Comparison of ENCODE assay signal across 8 cellular contexts in the genomic region with DNA sequence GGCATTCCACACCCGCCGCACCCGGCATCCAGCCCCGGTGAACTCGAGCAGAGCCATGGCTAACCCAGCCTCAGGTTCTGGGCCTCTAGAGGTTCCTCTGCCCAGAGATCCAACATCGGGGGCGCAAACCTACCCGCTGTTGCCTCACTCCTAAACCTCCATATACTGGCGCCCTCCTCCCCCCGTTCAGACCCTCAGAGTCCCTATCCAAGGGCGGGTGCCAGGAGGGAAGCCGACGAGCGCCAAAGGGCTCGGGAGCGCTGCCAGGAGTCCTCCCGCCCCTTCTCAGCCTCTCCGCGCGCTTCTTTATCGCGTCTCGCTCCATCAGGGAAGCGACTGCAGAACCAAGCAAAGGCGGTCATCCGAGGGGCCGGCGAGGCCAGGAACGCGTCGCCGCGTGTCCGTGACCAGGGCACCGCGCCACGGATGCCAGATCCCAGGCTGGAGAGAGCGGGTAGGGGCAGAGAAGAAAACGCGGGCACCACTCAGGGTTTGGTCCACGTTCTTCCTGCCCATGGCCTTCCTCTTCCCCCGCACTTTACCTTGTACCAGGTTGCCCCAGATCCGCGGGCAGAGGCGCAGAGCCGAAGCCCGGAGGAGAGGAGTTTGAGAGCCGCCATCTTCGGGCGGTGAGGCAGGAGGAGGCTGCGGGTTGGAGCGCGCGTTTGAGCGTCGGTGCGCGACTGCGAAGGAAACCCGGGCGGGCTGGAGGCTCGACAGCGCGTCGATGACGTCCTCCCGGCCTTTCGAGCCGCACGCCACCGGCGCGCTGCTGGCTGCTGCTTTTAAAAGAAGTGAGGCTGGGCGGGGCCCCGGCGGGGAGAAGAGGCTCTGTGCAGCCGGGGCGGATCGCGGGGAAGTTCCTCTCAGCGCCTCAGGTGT. TPM values are rescaled to one million over a fixed set of nuclear protein-coding genes. Genes with fewer than 3 reads are reported as not detected.
A peak's percentile ranks its signal among the peaks of the same experiment; 100 is the strongest.
DNase-seq lines count a peak whose midpoint lies in the region; ATAC-seq and TF ChIP-seq lines count a peak whose summit lies in the region.

A gene (minus strand): TSS at position 687 of the 882 bp plus-strand sequence. CDS start 67 bp downstream, at position 620.

- H3K27ac Mint-ChIP-seq in naive thymus-derived CD8-positive, alpha-beta T cell = peak within 1 kb of the TSS; percentile 90 to 99 (median 96)

- no peaks in the 10 kb centered on the region for H3K27me3 Mint-ChIP-seq in naive thymus-derived CD8-positive, alpha-beta T cell

- H3K9me3 Mint-ChIP-seq in naive thymus-derived CD8-positive, alpha-beta T cell = no peaks in the 10 kb centered on the region

- peaks cover 0 to 14% (median 3%) of the 10 kb centered on the region in 4 donors for H3K4me1 ChIP-seq in Peyer's patch

- H3K27me3 ChIP-seq in Peyer's patch = no peaks in the 10 kb centered on the region

- no peaks in the 10 kb centered on the region for H3K36me3 ChIP-seq in Peyer's patch

- peaks cover 27 to 58% (median 48%) of the 10 kb centered on the region in 4 donors for H3K4me1 Mint-ChIP-seq in naive thymus-derived CD8-positive, alpha-beta T cell

- no peaks in the 10 kb centered on the region for H3K9me3 ChIP-seq in Peyer's patch

- peak within 1 kb of the TSS; percentile 81 to 94 (median 84) for H3K27ac ChIP-seq in Peyer's patch

- POLR2A ChIA-PET in naive thymus-derived CD8-positive, alpha-beta T cell (lab: Charles Lee) = interaction anchor here (0.6 to 3.8 kb wide), 10 partner anchors 31 to 1614 kb away, joined by 3 to 37 read pairs (median 6); a partner anchor contains a TSS

- peak; percentile 81 to 86 for TF ChIP-seq POLR2A in Peyer's patch (IDR thresholded peaks at IDR 0.05)

- TF ChIP-seq CTCF in Peyer's patch (IDR thresholded peaks at IDR 0.05) (no peak), fibroblast of mammary gland (conservative IDR thresholded peaks at IDR 0.05; ENCODE audit: control insufficient read depth, insufficient read depth, low read depth, low read length) (no peak)

- H3K4me3 ChIP-seq in Peyer's patch = peak within 1 kb of the TSS; percentile 66 to 87 (median 74)
- H3K4me3 ChIP-seq in fibroblast of mammary gland (ENCODE audit: control insufficient read depth, low read depth, low read length) = peak within 1 kb of the TSS; percentile 90

- peak; percentile 92 for ATAC-seq in GM21723 (IDR thresholded peaks at IDR 0.05; ENCODE audit: unreplicated experiment)
- ATAC-seq in naive thymus-derived CD8-positive, alpha-beta T cell = peak; percentile 93 to 94

- peaks cover 0 to 3% (median 0%) of the 10 kb centered on the region in 3 donors for H3K36me3 Mint-ChIP-seq in naive thymus-derived CD8-positive, alpha-beta T cell

- DNase-seq in DMS79 (lab: John Stamatoyannopoulos, UW) = peak; percentile 65
- DNase-seq in KBM-7 = peak; percentile 94
- peak; percentile 89 to 95 (median 90) for DNase-seq in Peyer's patch
- DNase-seq in activated T-helper 1 cell treated with Interleukin-2 at 50 U/mL for 16 hours (ENCODE audit: low read depth) = peak; percentile 88
- peak; percentile 82 for DNase-seq in fibroblast of mammary gland (ENCODE audit: low read depth)
- peak; percentile 82 to 97 (median 93) for DNase-seq in naive thymus-derived CD8-positive, alpha-beta T cell
- DNase-seq in stimulated activated naive CD4-positive, alpha-beta T cell (lab: John Stamatoyannopoulos, UW) = peak; percentile 91 to 94 (median 92)

- in situ Hi-C loops in KBM-7 (cut with MboI; ENCODE audit: low pct_unique_long_range_greater_than_20kb, low sequenced_read_pairs) = no loop called here

- H3K4me3 Mint-ChIP-seq in naive thymus-derived CD8-positive, alpha-beta T cell = peak within 1 kb of the TSS; percentile 86 to 94 (median 90)

RNA-seq across cellular contexts. Expression of the gene that starts here (rescaled TPM):
- total RNA-seq in Peyer's patch = 10 to 100 TPM in 2 of 4 donors, 1 to 10 TPM in 2; 6.0 to 19.8 (median 10.0) TPM
- total RNA-seq in naive thymus-derived CD8-positive, alpha-beta T cell = 10 to 100 TPM; 29.9 to 31.7 TPM
- polyA plus RNA-seq in naive thymus-derived CD8-positive, alpha-beta T cell = 10 to 100 TPM; 24.5 to 27.1 (median 25.1) TPM

Comparison
In these comparisons a context has a peak if more than half of its experiments do, and no peak if none do; other contexts are left out.
1. Peak in every context shown above with its lines: DNase-seq, ATAC-seq, H3K4me3 ChIP-seq and H3K27ac ChIP-seq.